In the genomic region with DNA sequence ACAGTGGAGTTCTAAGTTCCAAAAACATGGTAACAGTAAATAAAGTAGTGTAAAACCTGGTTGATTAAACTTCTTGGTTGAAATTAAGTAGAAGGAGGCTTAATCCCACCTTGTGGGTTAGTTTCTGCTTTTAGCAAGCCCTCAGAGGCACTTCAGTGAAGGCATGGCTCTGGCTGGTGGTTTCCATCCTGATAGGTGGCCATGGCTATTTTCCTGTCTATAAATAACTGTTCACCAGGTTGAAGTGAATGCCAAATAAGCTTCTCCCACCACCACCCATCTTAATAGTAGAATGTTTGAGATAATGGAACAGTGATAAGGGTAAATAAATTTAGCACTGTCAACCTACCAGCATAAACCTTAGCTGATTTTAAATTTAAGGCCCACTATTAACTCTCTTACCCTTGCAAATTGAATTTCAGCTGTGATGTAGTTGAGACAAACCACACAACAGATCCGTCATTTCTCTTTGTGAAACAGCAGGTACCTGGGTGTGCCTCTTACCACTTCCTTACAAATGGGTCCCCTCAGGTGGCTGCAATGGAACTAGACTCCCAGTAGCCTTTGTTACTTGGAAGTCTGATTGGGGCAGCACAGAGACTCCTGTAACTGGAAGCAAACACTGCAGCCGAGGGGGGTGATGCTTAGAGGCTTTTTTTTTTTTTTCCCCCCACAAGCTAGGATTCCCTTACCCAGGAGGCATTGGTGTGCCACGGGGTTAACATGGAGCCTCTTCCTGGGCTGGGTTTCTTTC, we compare ENCODE assay signal across 33 cellular contexts. TPM values are rescaled to one million over a fixed set of nuclear protein-coding genes. Genes with fewer than 3 reads are reported as not detected.
DNase-seq lines count a peak whose midpoint lies in the region; ATAC-seq and TF ChIP-seq lines count a peak whose summit lies in the region.
"Had no signal": no experiment of that assay in that cellular context is flagged by ENCODE, and none has a peak within 500 bp of the region (broad histone marks: within the 10 kb centered on the region; RNA-seq: fewer than 3 reads in every experiment).

No MANE protein-coding gene starts in this region.

- 79 to 83% methylated on average over 2 to 3 of the region's 3 CpGs for WGBS in transverse colon (ENCODE audit: low coverage in 1 of 2), 2 donors

- no peak for TF ChIP-seq EP300 in transverse colon (IDR thresholded peaks at IDR 0.05; ENCODE audit: low read depth)

- no peaks in the 10 kb centered on the region for H3K27me3 ChIP-seq in right atrium auricular region
- H3K27me3 ChIP-seq in transverse colon, result no peaks in the 10 kb centered on the region
- H3K27me3 ChIP-seq: BLaER1 treated with 17β-estradiol and CSF1 and Interleukin-3, amounts not matched to agents 10 nM and 100 nM; neural progenitor cell; Peyer's patch; testis had no signal

- H3K4me3 ChIP-seq in right atrium auricular region (no peak overlapping the region), transverse colon (no peak overlapping the region)
- H3K4me3 ChIP-seq: BLaER1 treated with 17β-estradiol and CSF1 and Interleukin-3, amounts not matched to agents 10 nM and 100 nM; neural progenitor cell; Peyer's patch; smooth muscle cell; testis had no signal

- peaks cover 0 to 76% of the 10 kb centered on the region in 2 donors for H3K4me1 ChIP-seq in right atrium auricular region
- peaks cover 0 to 5% (median 3%) of the 10 kb centered on the region in 4 donors for H3K4me1 ChIP-seq in transverse colon
- H3K4me1 ChIP-seq: testis had no signal

- H3K36me3 ChIP-seq in right atrium auricular region, result no peaks in the 10 kb centered on the region
- no peaks in the 10 kb centered on the region for H3K36me3 ChIP-seq in transverse colon
- H3K36me3 ChIP-seq: BLaER1 treated with 17β-estradiol and CSF1 and Interleukin-3, amounts not matched to agents 10 nM and 100 nM; neural progenitor cell; Peyer's patch had no signal

- H3K27ac ChIP-seq in right atrium auricular region (peak overlapping the region; percentile 63 to 70), transverse colon (no peak overlapping the region)
- H3K27ac ChIP-seq: 22Rv1; BLaER1 treated with 17β-estradiol and CSF1 and Interleukin-3, amounts not matched to agents 10 nM and 100 nM; HL-60; neural progenitor cell; parathyroid adenoma; Peyer's patch; testis; VCaP had no signal

- H3K9me3 ChIP-seq in right atrium auricular region, result no peaks in the 10 kb centered on the region
- H3K9me3 ChIP-seq in transverse colon, result no peaks in the 10 kb centered on the region
- H3K9me3 ChIP-seq: Peyer's patch, testis had no signal

- TF ChIP-seq CTCF in right atrium auricular region (IDR thresholded peaks at IDR 0.05) (no peak), transverse colon (IDR thresholded peaks at IDR 0.05) (no peak)

- intact Hi-C loops in transverse colon (cut with DNase I; ENCODE audit: low total_unique reads), result no loop called here

- ATAC-seq in GM19035 (IDR thresholded peaks at IDR 0.05; ENCODE audit: unreplicated experiment), result no peak
- ATAC-seq: activated T-cell treated with anti-CD3 and anti-CD28 coated beads, Interleukin-2, amount 50 U/mL, for 72 hours had no signal

- TF ChIP-seq POLR2A in transverse colon (IDR thresholded peaks at IDR 0.05), result no peak

- DNase-seq in NCI-H748 (lab: John Stamatoyannopoulos, UW; ENCODE audit: unreplicated experiment) (peak; percentile 21), NCI-H748 treated with DMSO at 0.1 percent for 48 hours (lab: John Stamatoyannopoulos, UW) (no peak), NCI-H69 (lab: John Stamatoyannopoulos, UW) (peak; percentile 58), right atrium auricular region (ENCODE audit: low spot score) (no peak), NCI-H2227 (lab: John Stamatoyannopoulos, UW; ENCODE audit: unreplicated experiment) (no peak), transverse colon (no peak)
- peak; percentile 2 for DNase-seq in central memory CD4-positive, alpha-beta T cell
- DNase-seq: activated CD4-positive, alpha-beta T cell treated with anti-CD3 and anti-CD28 coated beads, Interleukin-2, amount 10 ng/mL, durations not matched to agents 24 days and 14 days; activated naive CD4-positive, alpha-beta T cell treated with Interleukin-2 at 50 U/mL for 16 hours; activated T-cell treated with anti-CD3 and anti-CD28 coated beads, Interleukin-2, amount 50 U/mL, for 72 hours; amniotic stem cell; Calu3; DMS79; GF-D8; H9; Karpas-422; mesendoderm; NCI-H1417; NCI-H2029; NCI-H526; Peyer's patch; SIG-M5; stimulated activated naive CD4-positive, alpha-beta T cell treated with Interleukin-2 at 50 U/mL for 16 hours; T1000; testis had no signal

- in situ Hi-C loops in transverse colon (cut with MboI; ENCODE audit: low pct_ligation_motif_present in 1 of 4, low pct_unique_long_range_greater_than_20kb in 1 of 4, low sequenced_read_pairs in 3 of 4), result no loop called here

RNA-seq across cellular contexts. Expression of gene DAAM1, which starts 41.4 kb away (rescaled TPM):
- total RNA-seq in right atrium auricular region (10 to 100 TPM; 61.4 to 67.0 TPM), transverse colon (10 to 100 TPM; 23.9 to 44.5 (median 42.8) TPM)

Comparison
In these comparisons a context has a peak if more than half of its experiments do, and no peak if none do; other contexts are left out.
1. DNase-seq: peak in NCI-H748 (single experiment), NCI-H69 (single experiment) and central memory CD4-positive, alpha-beta T cell (single experiment); none in NCI-H748 treated with DMSO at 0.1 percent for 48 hours (single experiment), right atrium auricular region (single experiment), NCI-H2227 (single experiment) and transverse colon (single experiment).
2. H3K27ac ChIP-seq: peak in right atrium auricular region (2 of 2); none in transverse colon (0 of 4).